In genomic region chr14:68441532-68441931, GRCh38 we compare ENCODE assay signal across 1 cellular context.
TF ChIP-seq lines count a peak whose summit lies in the region.

No MANE protein-coding gene starts in this region.

TF ChIP-seq in SK-N-SH treated with all-trans-retinoic acid at 6 μM for 48 hours, 23 proteins besides CTCF, POLR2A, EP300 and RAD21 (continued from another document):
- no peak for TF ChIP-seq PATZ1 (CRISPR knock-in tag; IDR thresholded peaks at IDR 0.05; ENCODE audit: borderline replicate concordance)
- TF ChIP-seq POU6F1 (CRISPR knock-in tag; IDR thresholded peaks at IDR 0.05; ENCODE audit: borderline replicate concordance, low read depth), result no peak
